ENCODE assay signal across 18 cellular contexts in the genomic region with DNA sequence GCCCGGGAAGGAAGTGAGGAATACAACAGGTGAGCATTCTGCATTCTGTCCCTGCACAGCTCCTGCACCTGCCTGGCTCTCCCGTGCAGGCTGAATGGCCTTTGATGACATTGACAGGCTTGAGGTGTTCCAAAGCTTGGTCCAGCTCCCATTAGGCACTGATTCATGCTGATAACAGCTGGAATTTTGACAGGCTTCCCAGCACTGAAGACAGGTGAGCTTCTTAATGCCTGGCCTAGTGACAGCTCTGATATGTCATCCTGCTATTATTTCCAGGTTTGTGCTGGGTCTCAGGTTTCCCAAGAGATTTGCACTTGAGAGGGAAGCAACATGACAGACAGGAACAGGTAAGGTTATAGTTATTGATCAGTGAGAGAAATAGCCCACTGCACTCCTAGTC. TPM values are rescaled to one million over a fixed set of nuclear protein-coding genes. Genes with fewer than 3 reads are reported as not detected.
"Had no signal": no experiment of that assay in that cellular context is flagged by ENCODE, and none has a peak within 500 bp of the region (broad histone marks: within the 10 kb centered on the region; RNA-seq: fewer than 3 reads in every experiment).

No MANE protein-coding gene starts in this region.

- DNase-seq: activated CD4-positive, CD25-positive, alpha-beta regulatory T cell; activated naive CD4-positive, alpha-beta T cell treated with anti-CD3 and anti-CD28 coated beads, Interleukin-2, amount 50 U/mL, for 16 hours; adrenal gland; cortex of kidney; effector CD8-positive, alpha-beta T cell; heart left ventricle; mammary epithelial cell; mucosa of descending colon; right lobe of liver; stimulated activated CD4-positive, alpha-beta T cell treated with anti-CD3 and anti-CD28 coated beads, Interleukin-1b, Interleukin-23, amount 100 ng/mL, for 48 hours had no signal

- ATAC-seq: heart left ventricle; left lobe of liver; mucosa of descending colon; natural killer cell treated with Interleukin-12 subunit alpha and Interleukin-12 subunit beta and Interleukin-15 and Interleukin-18, amount 100 ng/mL, for 72 hours; right lobe of liver; stimulated activated memory B cell treated with anti-CD40 and anti-IgM and Interleukin-4, amounts not matched to agents 10 μg/mL and 1 μg/mL and 100 μg/mL, for 72 hours had no signal

- H3K4me1 ChIP-seq: adrenal gland, heart left ventricle, prostate gland, right lobe of liver, tibial nerve had no signal

- H3K27me3 ChIP-seq: adrenal gland, heart left ventricle, right lobe of liver, tibial nerve had no signal

- H3K27ac ChIP-seq: adrenal gland, heart left ventricle, prostate gland, right lobe of liver, tibial nerve had no signal

RNA-seq across cellular contexts. Expression of gene MTNR1B, which starts 58.0 kb away (rescaled TPM):
- total RNA-seq: activated T-helper 2 cell treated with anti-CD3 and anti-CD28 coated beads, Interferon-gamma antibody, Interleukin-2, Interleukin-4, amounts not matched to agents 10 μg/mL and 5 μg/mL and 100 μg/mL, durations not matched to agents 14 hours and 24 hours and 36 hours; adrenal gland; frontal cortex; heart left ventricle; left lobe of liver; mammary epithelial cell; mucosa of descending colon; omental fat pad; right lobe of liver; tibial nerve had no signal
- polyA plus RNA-seq: adrenal gland, heart left ventricle, mammary epithelial cell had no signal
